9 cellular contexts compared by ENCODE assay signal in the genomic region with DNA sequence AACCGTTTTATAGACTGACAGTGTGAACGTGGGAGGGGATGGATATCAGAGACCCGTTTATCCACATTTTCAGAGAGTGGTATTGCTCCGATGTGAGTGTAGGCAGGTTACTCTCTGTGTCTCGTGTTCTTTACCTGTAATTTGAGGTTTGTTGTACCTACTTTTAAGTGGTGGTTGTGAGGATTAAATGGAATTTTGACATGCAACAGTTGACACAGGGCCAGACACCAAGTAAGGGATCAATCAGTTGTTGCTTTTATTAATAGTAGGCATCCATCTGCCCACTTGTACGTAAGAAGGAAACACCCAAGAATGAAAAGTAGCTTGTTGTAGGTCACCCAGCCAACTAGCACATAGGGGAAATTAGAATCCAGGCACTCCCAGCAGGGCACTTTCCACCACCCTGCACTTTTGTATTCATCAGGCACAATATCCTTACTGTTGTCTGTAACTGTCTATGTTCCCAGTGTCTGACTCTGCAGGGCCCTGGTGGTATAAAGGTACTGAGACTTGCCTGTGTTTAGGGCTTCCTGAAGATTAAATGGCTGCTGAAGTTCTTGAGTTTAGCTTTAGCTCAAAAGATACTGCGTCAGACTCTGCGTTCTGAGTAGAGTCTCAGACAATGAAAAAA. TPM values are rescaled to one million over a fixed set of nuclear protein-coding genes. Genes with fewer than 3 reads are reported as not detected.
DNase-seq lines count a peak whose midpoint lies in the region; ATAC-seq and TF ChIP-seq lines count a peak whose summit lies in the region.
"Not testable (repeated sequence)": the region's sequence is repeated elsewhere in the genome, so short reads cannot be mapped to it uniquely, and the experiment has no call there.
"Had no signal": no experiment of that assay in that cellular context is flagged by ENCODE, and none has a peak within 500 bp of the region (broad histone marks: within the 10 kb centered on the region; RNA-seq: fewer than 3 reads in every experiment).

No MANE protein-coding gene starts in this region.

- not testable (repeated sequence) for H3K27ac Mint-ChIP-seq in activated CD4-positive, alpha-beta memory T cell treated with anti-CD3 and anti-CD28 coated beads, Interleukin-2, amount 10 ng/mL, durations not matched to agents 7 days and 5 days

- peak; percentile 0 for DNase-seq in COLO829 (ENCODE audit: low spot score)
- DNase-seq in activated CD4-positive, alpha-beta memory T cell treated with anti-CD3 and anti-CD28 coated beads, Interleukin-2, amount 10 ng/mL, durations not matched to agents 7 days and 5 days; cardiac fibroblast (ENCODE audit: low read depth in 2 of 2); lower lobe of right lung; tibial nerve (ENCODE audit: low spot score in 2 of 2): not testable (repeated sequence)

- H3K9ac ChIP-seq in Loucy (ENCODE audit: low read depth, low read length, poor library complexity, severe bottlenecking), result peak overlapping the region; percentile 78
- H3K9ac ChIP-seq in parathyroid adenoma, result not testable (repeated sequence)

- peak overlapping the region; percentile 74 for H2AFZ ChIP-seq in Loucy (ENCODE audit: low read length)
- peak overlapping the region; percentile 100 for H2AFZ ChIP-seq in parathyroid adenoma

- ATAC-seq in gastroesophageal sphincter, lower lobe of right lung: not testable (repeated sequence)

- H3K27me3 Mint-ChIP-seq in activated CD4-positive, alpha-beta memory T cell treated with anti-CD3 and anti-CD28 coated beads, Interleukin-2, amount 10 ng/mL, durations not matched to agents 7 days and 5 days, result not testable (repeated sequence)

- not testable (repeated sequence) for H3K79me2 ChIP-seq in Loucy (ENCODE audit: insufficient read depth, low read length); parathyroid adenoma

- not testable (repeated sequence) for H4K20me1 ChIP-seq in Loucy (ENCODE audit: insufficient read depth, low read length, poor library complexity, severe bottlenecking)

- POLR2A ChIA-PET in activated CD4-positive, alpha-beta memory T cell treated with anti-CD3 and anti-CD28 coated beads, Interleukin-2, amount 10 ng/mL, durations not matched to agents 7 days and 5 days (lab: Charles Lee), result not testable (repeated sequence)

- H3K36me3 ChIP-seq in Loucy (ENCODE audit: insufficient read depth, low read length); gastroesophageal sphincter; lower lobe of right lung; parathyroid adenoma (ENCODE audit: control insufficient read depth, insufficient read depth, low read length); tibial nerve: not testable (repeated sequence)

- H3K36me3 Mint-ChIP-seq in activated CD4-positive, alpha-beta memory T cell treated with anti-CD3 and anti-CD28 coated beads, Interleukin-2, amount 10 ng/mL, durations not matched to agents 7 days and 5 days (ENCODE audit: low read depth), result not testable (repeated sequence)

- TF ChIP-seq CTCF in Loucy (conservative IDR thresholded peaks at IDR 0.05; ENCODE audit: low read length); cardiac fibroblast (IDR thresholded peaks at IDR 0.05; ENCODE audit: low read depth, low read length); gastroesophageal sphincter (IDR thresholded peaks at IDR 0.05); lower lobe of right lung (IDR thresholded peaks at IDR 0.05); parathyroid adenoma (IDR thresholded peaks at IDR 0.05): not testable (repeated sequence)
- TF ChIP-seq CTCF in tibial nerve (IDR thresholded peaks at IDR 0.05), result peak in 1 of 5 experiments; percentile 1

- H3K27ac ChIP-seq in gastroesophageal sphincter, result peak overlapping the region in 1 of 4 donors; percentile 60
- peak overlapping the region; percentile 57 for H3K27ac ChIP-seq in lower lobe of right lung
- not testable (repeated sequence) for H3K27ac ChIP-seq in parathyroid adenoma
- H3K27ac ChIP-seq in tibial nerve, result peak overlapping the region in 1 of 4 donors; percentile 63

- not testable (repeated sequence) for H3K4me1 ChIP-seq in Loucy (ENCODE audit: insufficient read depth, low read length, poor library complexity, severe bottlenecking); gastroesophageal sphincter; lower lobe of right lung; parathyroid adenoma; tibial nerve

- H3K9me3 ChIP-seq in Loucy (ENCODE audit: insufficient read depth, low read depth, low read length); gastroesophageal sphincter; lower lobe of right lung; parathyroid adenoma (ENCODE audit: control insufficient read depth, low read length); tibial nerve: not testable (repeated sequence)

- intact Hi-C loops in lower lobe of right lung (cut with DNase I), result not testable (repeated sequence)

- CTCF ChIA-PET in activated CD4-positive, alpha-beta memory T cell treated with anti-CD3 and anti-CD28 coated beads, Interleukin-2, amount 10 ng/mL, durations not matched to agents 7 days and 5 days (lab: Charles Lee), result interaction anchor here (1.3 kb wide), 1 partner anchor 73 kb away, joined by 8 read pairs; no protein-coding TSS in a partner anchor

- not testable (repeated sequence) for TF ChIP-seq EP300 in gastroesophageal sphincter (IDR thresholded peaks at IDR 0.05); tibial nerve (IDR thresholded peaks at IDR 0.05)

- H3K4me3 Mint-ChIP-seq in activated CD4-positive, alpha-beta memory T cell treated with anti-CD3 and anti-CD28 coated beads, Interleukin-2, amount 10 ng/mL, durations not matched to agents 7 days and 5 days, result peak overlapping the region; percentile 85

- peaks cover 12% of the 10 kb centered on the region for H3K4me1 Mint-ChIP-seq in activated CD4-positive, alpha-beta memory T cell treated with anti-CD3 and anti-CD28 coated beads, Interleukin-2, amount 10 ng/mL, durations not matched to agents 7 days and 5 days

- 59 to 73% methylated on average over 5 to 7 of the region's 8 CpGs for WGBS in gastroesophageal sphincter (ENCODE audit: low coverage in 1 of 2), 2 donors
- WGBS in tibial nerve, 2 donors, result 51 to 52% methylated on average over 8 of the region's 8 CpGs

- H3K9me2 ChIP-seq in Loucy (replicated peaks; ENCODE audit: low read depth, low read length), result not testable (repeated sequence)

- not testable (repeated sequence) for TF ChIP-seq POLR2A in gastroesophageal sphincter (IDR thresholded peaks at IDR 0.05); tibial nerve (IDR thresholded peaks at IDR 0.05)

- not testable (repeated sequence) for H3K27me3 ChIP-seq in Loucy (ENCODE audit: insufficient read depth, low read length, poor library complexity, severe bottlenecking); gastroesophageal sphincter; lower lobe of right lung (ENCODE audit: low read depth); parathyroid adenoma (ENCODE audit: control insufficient read depth, insufficient read depth, low read length); tibial nerve

- H3K4me3 ChIP-seq in Loucy (ENCODE audit: low read length, poor library complexity, severe bottlenecking) (peak overlapping the region; percentile 80), cardiac fibroblast (replicated peaks in 1 of 2; ENCODE audit: low read depth in 2 of 2, low read length in 2 of 2) (peak overlapping the region; percentile 48 to 54), gastroesophageal sphincter (peak overlapping the region; percentile 49 to 57), lower lobe of right lung (peak overlapping the region; percentile 58), parathyroid adenoma (ENCODE audit: low read depth, low read length) (peak overlapping the region; percentile 80), tibial nerve (peak overlapping the region; percentile 40 to 60 (median 48))

- H3F3A ChIP-seq in Loucy (ENCODE audit: low read depth), result not testable (repeated sequence)

- H3K4me2 ChIP-seq in Loucy (ENCODE audit: low read depth, low read length, poor library complexity, severe bottlenecking) (peak overlapping the region; percentile 81), parathyroid adenoma (ENCODE audit: low read length) (peak overlapping the region; percentile 77)

- H3K9me3 Mint-ChIP-seq in activated CD4-positive, alpha-beta memory T cell treated with anti-CD3 and anti-CD28 coated beads, Interleukin-2, amount 10 ng/mL, durations not matched to agents 7 days and 5 days, result not testable (repeated sequence)

RNA-seq across cellular contexts. Expression of a gene that starts 16.5 kb away (rescaled TPM):
- 1 to 10 TPM; 1.2 to 1.8 TPM for total RNA-seq in activated CD4-positive, alpha-beta memory T cell treated with anti-CD3 and anti-CD28 coated beads, Interleukin-2, amount 10 ng/mL, durations not matched to agents 7 days and 5 days
- 10 to 100 TPM in 1 of 4 donors, 1 to 10 TPM in 3; 4.7 to 12.0 (median 6.8) TPM for total RNA-seq in gastroesophageal sphincter
- total RNA-seq in lower lobe of right lung, result 1.9 TPM
- 10 to 100 TPM; 15.0 to 19.6 (median 18.3) TPM for total RNA-seq in tibial nerve

RNA-seq across cellular contexts. Expression of a gene that starts 45.3 kb away (rescaled TPM):
- total RNA-seq in activated CD4-positive, alpha-beta memory T cell treated with anti-CD3 and anti-CD28 coated beads, Interleukin-2, amount 10 ng/mL, durations not matched to agents 7 days and 5 days, result not detected
- total RNA-seq in gastroesophageal sphincter, result under 1 TPM in 1 of 4 donors, not detected in 3; 0.16 TPM
- total RNA-seq in lower lobe of right lung, result 0.27 TPM
- total RNA-seq in tibial nerve, result not detected

RNA-seq across cellular contexts. Expression of a gene that starts 54.4 kb away (rescaled TPM):
- total RNA-seq in activated CD4-positive, alpha-beta memory T cell treated with anti-CD3 and anti-CD28 coated beads, Interleukin-2, amount 10 ng/mL, durations not matched to agents 7 days and 5 days, result not detected
- not detected for total RNA-seq in gastroesophageal sphincter
- not detected for total RNA-seq in lower lobe of right lung
- total RNA-seq in tibial nerve, result not detected
- total RNA-seq: left lobe of liver had no signal
